In genomic region chr17:29140051-29140582, GRCh38 we compare ENCODE assay signal across 8 cellular contexts. TPM values are rescaled to one million over a fixed set of nuclear protein-coding genes. Genes with fewer than 3 reads are reported as not detected.
A peak's percentile ranks its signal among the peaks of the same experiment; 100 is the strongest.
DNase-seq lines count a peak whose midpoint lies in the region; ATAC-seq and TF ChIP-seq lines count a peak whose summit lies in the region.

No MANE protein-coding gene starts in this region.

- peak; percentile 45 for ATAC-seq in HG03108 (IDR thresholded peaks at IDR 0.05; ENCODE audit: unreplicated experiment)
- peak; percentile 88 for ATAC-seq in upper lobe of right lung
- no peak for ATAC-seq in GM18520 (IDR thresholded peaks at IDR 0.05; ENCODE audit: unreplicated experiment)

- intact Hi-C loops in posterior cingulate gyrus (cut with DNase I) (no loop called here), upper lobe of right lung (cut with DNase I) (no loop called here)

- peak; percentile 89 to 90 for DNase-seq in SJCRH30
- DNase-seq in activated gamma-delta T cell treated with Interleukin-2 at 50 U/mL for 16 hours: peak; percentile 84
- DNase-seq in glomerular visceral epithelial cell (ENCODE audit: extremely low spot score): peak; percentile 45
- peak in 9 of 10 donors; percentile 56 to 95 (median 73) for DNase-seq in posterior cingulate gyrus
- peak; percentile 93 for DNase-seq in upper lobe of right lung

- no peak for TF ChIP-seq CTCF in upper lobe of right lung (IDR thresholded peaks at IDR 0.05)

- TF ChIP-seq POLR2A in GM15510 (IDR thresholded peaks at IDR 0.05; ENCODE audit: borderline replicate concordance, extremely low read depth, insufficient read length): peak; percentile 80

- H3K9me3 ChIP-seq in SJCRH30 (replicated peaks) (no peaks in the 10 kb centered on the region), upper lobe of right lung (no peaks in the 10 kb centered on the region)

- H3K36me3 ChIP-seq in SJCRH30 (no peaks in the 10 kb centered on the region), upper lobe of right lung (peaks cover 5% of the 10 kb centered on the region)

- H3K27ac ChIP-seq in SJCRH30 (peak overlapping the region; percentile 41), upper lobe of right lung (peak overlapping the region; percentile 84)

- H3K4me3 ChIP-seq in SJCRH30 (peak overlapping the region; percentile 40), upper lobe of right lung (peak overlapping the region; percentile 47)

- H3K4me1 ChIP-seq in SJCRH30 (peaks cover 45% of the 10 kb centered on the region), upper lobe of right lung (peaks cover 49% of the 10 kb centered on the region)

- H3K27me3 ChIP-seq in SJCRH30 (no peaks in the 10 kb centered on the region), upper lobe of right lung (no peaks in the 10 kb centered on the region)

RNA-seq across cellular contexts. Expression of gene MYO18A, which starts 40.1 kb away (rescaled TPM):
- total RNA-seq in SJCRH30 (2014; rRNA removed; shearing (Covaris generic)): 86.9 and 91.9 TPM in 2 replicates
- 51.0 TPM for total RNA-seq in upper lobe of right lung
